In the genomic region with DNA sequence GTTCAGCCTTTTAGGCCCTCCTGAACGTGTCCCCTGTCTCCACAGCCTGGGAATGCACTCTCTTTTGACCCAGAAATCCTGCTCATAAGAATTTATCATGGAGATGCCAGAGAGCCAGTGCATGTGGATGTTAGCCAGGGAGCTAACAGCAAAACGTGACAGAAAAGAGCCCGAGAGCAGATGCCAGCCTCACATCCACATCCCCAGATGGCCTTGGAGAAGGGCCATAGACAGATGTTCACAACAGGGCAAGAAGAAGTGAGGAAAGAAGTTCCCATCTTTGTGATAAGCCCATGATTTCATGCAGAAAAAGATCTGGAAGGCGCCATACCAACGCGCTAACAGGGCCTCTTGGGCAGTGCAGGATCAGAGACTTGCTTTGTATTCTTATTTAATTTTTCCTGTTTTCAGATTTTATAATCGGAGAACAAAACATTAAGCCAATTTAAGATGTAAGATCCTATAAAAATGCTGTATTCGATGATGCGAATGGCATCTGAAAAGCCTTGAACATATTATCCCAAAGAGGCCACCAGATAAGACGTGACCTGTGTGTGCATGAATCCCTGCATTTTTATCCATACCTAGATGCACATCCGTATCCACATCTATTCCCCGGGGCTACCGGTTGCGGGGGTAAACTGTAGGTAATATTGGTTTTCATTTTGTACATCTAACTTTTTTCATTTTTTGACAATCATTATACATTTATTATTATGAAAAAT, we compare ENCODE assay signal across 26 cellular contexts. TPM values are rescaled to one million over a fixed set of nuclear protein-coding genes. Genes with fewer than 3 reads are reported as not detected.
A peak's percentile ranks its signal among the peaks of the same experiment; 100 is the strongest.
DNase-seq lines count a peak whose midpoint lies in the region; ATAC-seq and TF ChIP-seq lines count a peak whose summit lies in the region.
"Had no signal": no experiment of that assay in that cellular context is flagged by ENCODE, and none has a peak within 500 bp of the region (broad histone marks: within the 10 kb centered on the region; RNA-seq: fewer than 3 reads in every experiment).

No MANE protein-coding gene starts in this region.

- H3K4me3 ChIP-seq in SJCRH30 (no peak overlapping the region), osteoblast (ENCODE audit: insufficient read depth, low read length) (no peak overlapping the region), neural progenitor cell (no peak overlapping the region)
- H3K4me3 ChIP-seq: gastrocnemius medialis, smooth muscle cell had no signal

- H3K9ac ChIP-seq in neural progenitor cell: no peak overlapping the region
- H3K9ac ChIP-seq: parathyroid adenoma had no signal

- H3K27ac Mint-ChIP-seq in IgD-negative memory B cell (peak overlapping the region; percentile 96 to 98 (median 96)), neural progenitor cell (no peak overlapping the region)
- H3K27ac Mint-ChIP-seq: CD4-positive, alpha-beta memory T cell; nephron progenitor cell; T-helper 1 cell treated with Interleukin-12 subunit alpha and Interleukin-12 subunit beta and Interleukin-4 antibody, amounts not matched to agents 30 μg/mL and 1 μg/mL, for 36 hours had no signal

- no peak overlapping the region for H2AFZ ChIP-seq in osteoblast (ENCODE audit: low read length)
- no peak overlapping the region for H2AFZ ChIP-seq in neural progenitor cell (replicated peaks)
- H2AFZ ChIP-seq: parathyroid adenoma had no signal

- H3K4me1 ChIP-seq in SJCRH30 (peaks cover 17% of the 10 kb centered on the region), osteoblast (ENCODE audit: insufficient read depth, low read length) (no peaks in the 10 kb centered on the region), neural progenitor cell (no peaks in the 10 kb centered on the region)
- H3K4me1 ChIP-seq: gastrocnemius medialis, parathyroid adenoma had no signal

- H3K4me2 ChIP-seq in osteoblast (ENCODE audit: insufficient read depth, low read length) (no peak overlapping the region), neural progenitor cell (no peak overlapping the region)
- H3K4me2 ChIP-seq: smooth muscle cell had no signal

- H3K27me3 ChIP-seq in SJCRH30 (no peaks in the 10 kb centered on the region), osteoblast (ENCODE audit: insufficient read depth, low read length) (no peaks in the 10 kb centered on the region), neural progenitor cell (peaks cover 51% of the 10 kb centered on the region)
- H3K27me3 ChIP-seq: gastrocnemius medialis had no signal

- H3K79me2 ChIP-seq in osteoblast (ENCODE audit: insufficient read depth, low read length): no peaks in the 10 kb centered on the region
- no peaks in the 10 kb centered on the region for H3K79me2 ChIP-seq in neural progenitor cell (ENCODE audit: low read depth)
- H3K79me2 ChIP-seq: parathyroid adenoma had no signal

- peak overlapping the region in 2 of 4 donors; percentile 70 to 89 for H3K4me3 Mint-ChIP-seq in IgD-negative memory B cell
- no peak overlapping the region for H3K4me3 Mint-ChIP-seq in neural progenitor cell
- H3K4me3 Mint-ChIP-seq: CD4-positive, alpha-beta memory T cell; central memory CD8-positive, alpha-beta T cell; nephron progenitor cell; T-helper 1 cell treated with Interleukin-12 subunit alpha and Interleukin-12 subunit beta and Interleukin-4 antibody, amounts not matched to agents 30 μg/mL and 1 μg/mL, for 36 hours had no signal

- no peak for DNase-seq in SJCRH30
- peak; percentile 75 for DNase-seq in osteoblast (ENCODE audit: insufficient read length, low spot score, missing footprints)
- no peak for DNase-seq in neural progenitor cell (ENCODE audit: low spot score)
- no peak for DNase-seq in activated CD4-positive, alpha-beta T cell treated with anti-CD3 and anti-CD28 coated beads for 48 hours
- DNase-seq: activated CD4-positive, alpha-beta T cell treated with anti-CD3 and anti-CD28 coated beads for 1 hour; activated CD8-positive, alpha-beta memory T cell treated with anti-CD3 and anti-CD28 coated beads for 24 hours; activated effector memory CD4-positive, alpha-beta T cell treated with anti-CD3 and anti-CD28 coated beads, Interleukin-2, amount 50 U/mL, for 16 hours; CD4-positive, alpha-beta memory T cell; gastrocnemius medialis; KBM-7; NCI-H1930; NCI-H69; nephron progenitor cell; trophoblast cell had no signal

- H3K36me3 ChIP-seq in SJCRH30 (no peaks in the 10 kb centered on the region), osteoblast (ENCODE audit: insufficient read depth, low read length) (no peaks in the 10 kb centered on the region), neural progenitor cell (no peaks in the 10 kb centered on the region)
- H3K36me3 ChIP-seq: gastrocnemius medialis had no signal

- no peaks in the 10 kb centered on the region for H3F3A ChIP-seq in neural progenitor cell (ENCODE audit: low read depth)

- H3K9me3 ChIP-seq in SJCRH30 (replicated peaks) (no peaks in the 10 kb centered on the region), osteoblast (ENCODE audit: low read depth, low read length) (no peaks in the 10 kb centered on the region), neural progenitor cell (ENCODE audit: low read depth) (no peaks in the 10 kb centered on the region)
- H3K9me3 ChIP-seq: gastrocnemius medialis had no signal

- H3K4me1 Mint-ChIP-seq in IgD-negative memory B cell (peaks cover 52 to 70% (median 70%) of the 10 kb centered on the region in 3 donors), neural progenitor cell (no peaks in the 10 kb centered on the region)
- H3K4me1 Mint-ChIP-seq: CD4-positive, alpha-beta memory T cell; central memory CD8-positive, alpha-beta T cell had no signal

- H3K27me3 Mint-ChIP-seq in IgD-negative memory B cell (peaks cover 6% of the 10 kb centered on the region), neural progenitor cell (ENCODE audit: insufficient read depth, low read depth) (peaks cover 5% of the 10 kb centered on the region)
- H3K27me3 Mint-ChIP-seq: central memory CD8-positive, alpha-beta T cell had no signal

- H3K9me3 Mint-ChIP-seq in IgD-negative memory B cell: no peaks in the 10 kb centered on the region
- H3K9me3 Mint-ChIP-seq in neural progenitor cell: no peaks in the 10 kb centered on the region
- H3K9me3 Mint-ChIP-seq: central memory CD8-positive, alpha-beta T cell; nephron progenitor cell; T-helper 1 cell treated with Interleukin-12 subunit alpha and Interleukin-12 subunit beta and Interleukin-4 antibody, amounts not matched to agents 30 μg/mL and 1 μg/mL, for 36 hours had no signal

- H3K36me3 Mint-ChIP-seq in IgD-negative memory B cell: no peaks in the 10 kb centered on the region
- H3K36me3 Mint-ChIP-seq in neural progenitor cell: no peaks in the 10 kb centered on the region
- H3K36me3 Mint-ChIP-seq: CD4-positive, alpha-beta memory T cell had no signal

- H3K27ac ChIP-seq in C4-2B (peak overlapping the region; percentile 8; the same call in 1 of the 2 replicates), SJCRH30 (peak overlapping the region; percentile 75), osteoblast (ENCODE audit: low read depth, low read length) (no peak overlapping the region), neural progenitor cell (no peak overlapping the region)
- H3K27ac ChIP-seq: gastrocnemius medialis, parathyroid adenoma had no signal

- no peak for ATAC-seq in HG03108 (IDR thresholded peaks at IDR 0.05; ENCODE audit: unreplicated experiment)
- ATAC-seq: gastrocnemius medialis had no signal

- no peaks in the 10 kb centered on the region for H4K20me1 ChIP-seq in osteoblast (ENCODE audit: insufficient read depth, low read length)
- no peaks in the 10 kb centered on the region for H4K20me1 ChIP-seq in neural progenitor cell (ENCODE audit: low read depth)

- TF ChIP-seq CTCF in C4-2B (conservative IDR thresholded peaks at IDR 0.05) (no peak), osteoblast (IDR thresholded peaks at IDR 0.05; ENCODE audit: extremely low read depth, low read depth, low read length) (no peak), neural progenitor cell (IDR thresholded peaks at IDR 0.05) (no peak)

RNA-seq across cellular contexts. Expression of gene IGLL5, which starts 48.7 kb away (rescaled TPM):
- polyA plus RNA-seq in IgD-negative memory B cell: 195 TPM
- total RNA-seq in SJCRH30 (2014; rRNA removed; shearing (Covaris generic)): 0.94 and 1.0 TPM in 2 replicates
- not detected in 2 replicates for total RNA-seq in osteoblast
- not detected in 2 replicates for total RNA-seq in neural progenitor cell (ENCODE audit: low replicate concordance)
- total RNA-seq: CD4-positive, alpha-beta memory T cell; dermis microvascular lymphatic vessel endothelial cell; H7; HT1080; lung microvascular endothelial cell; smooth muscle cell had no signal
- polyA plus RNA-seq: AG04450, smooth muscle cell had no signal

Comparison
In these comparisons a context has a peak if more than half of its experiments do, and no peak if none do; other contexts are left out.
1. H3K27ac ChIP-seq: peak in C4-2B (single experiment) and SJCRH30 (single experiment); none in osteoblast (single experiment) and neural progenitor cell (single experiment).